17 cellular contexts compared by ENCODE assay signal in genomic region chr11:28100665-28101064, GRCh38.
"Had no signal": no experiment of that assay in that cellular context is flagged by ENCODE, and none has a peak within 500 bp of the region (broad histone marks: within the 10 kb centered on the region; RNA-seq: fewer than 3 reads in every experiment).

No MANE protein-coding gene starts in this region.

- H3K9me3 ChIP-seq: gastrocnemius medialis, psoas muscle, sigmoid colon, stomach had no signal

- H3K27ac ChIP-seq: gastrocnemius medialis, parathyroid adenoma, psoas muscle, sigmoid colon, skin epidermis, stomach had no signal

- ATAC-seq: esophagus mucosa; gastrocnemius medialis; left cardiac atrium; natural killer cell treated with Interleukin-12 subunit alpha and Interleukin-12 subunit beta and Interleukin-15 and Interleukin-18, amount 100 ng/mL, for 72 hours; psoas muscle had no signal

- H3K4me3 ChIP-seq: gastrocnemius medialis, psoas muscle, sigmoid colon, skin epidermis, stomach had no signal

- DNase-seq: effector memory CD4-positive, alpha-beta T cell; gastrocnemius medialis; left cardiac atrium; occipital lobe; psoas muscle; sigmoid colon; stimulated activated CD4-positive, alpha-beta T cell treated with anti-CD3 and anti-CD28 coated beads, Interleukin-12 subunit alpha, Interleukin-12 subunit beta, amount 100 ng/mL, for 4 hours; stimulated activated naive CD4-positive, alpha-beta T cell; stomach; substantia nigra; trophoblast cell had no signal

- H3K36me3 ChIP-seq: gastrocnemius medialis, sigmoid colon, stomach had no signal

- FAIRE-seq: endometrium, keratinocyte had no signal

- H3K79me2 ChIP-seq: parathyroid adenoma had no signal

- H3K4me1 ChIP-seq: gastrocnemius medialis, parathyroid adenoma, psoas muscle, sigmoid colon, stomach had no signal

- H2AFZ ChIP-seq: parathyroid adenoma had no signal

- H3K27me3 ChIP-seq: gastrocnemius medialis, sigmoid colon, stomach had no signal

- H3K9ac ChIP-seq: parathyroid adenoma had no signal
